ENCODE assay signal across 1 cellular context in the genomic region with DNA sequence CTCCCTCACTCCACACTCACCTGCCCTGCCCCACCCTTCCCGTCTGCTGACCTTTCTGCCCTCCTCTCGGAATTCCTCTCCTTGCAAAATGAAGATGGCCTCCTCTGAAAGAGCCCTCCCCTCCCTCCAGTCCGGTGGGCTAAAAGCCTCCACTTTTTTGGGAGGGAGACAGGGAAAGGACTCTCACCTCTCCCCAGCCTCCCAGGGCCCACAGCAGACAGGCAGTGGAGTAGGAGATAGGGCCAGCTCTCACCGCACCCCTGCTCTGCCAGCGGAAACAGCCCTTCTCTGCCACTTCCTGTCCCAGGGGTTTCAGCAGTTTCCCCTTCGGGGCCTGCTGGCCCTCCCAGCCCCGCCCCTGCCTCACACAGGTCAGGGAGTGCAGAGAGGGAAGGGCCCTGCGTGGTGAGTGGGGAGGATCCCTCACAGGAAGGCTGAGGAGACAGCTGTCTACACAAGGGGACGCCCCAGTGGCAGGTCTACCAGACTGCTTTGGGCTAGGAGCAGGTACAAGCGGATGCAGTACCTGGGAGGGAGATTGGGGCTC.
A peak's percentile ranks its signal among the peaks of the same experiment; 100 is the strongest.
TF ChIP-seq lines count a peak whose summit lies in the region.

No MANE protein-coding gene starts in this region.

TF ChIP-seq in K562, 482 proteins besides CTCF, POLR2A, EP300 and RAD21 (continued from another document and continues in another):
- TF ChIP-seq, protein P1, sequence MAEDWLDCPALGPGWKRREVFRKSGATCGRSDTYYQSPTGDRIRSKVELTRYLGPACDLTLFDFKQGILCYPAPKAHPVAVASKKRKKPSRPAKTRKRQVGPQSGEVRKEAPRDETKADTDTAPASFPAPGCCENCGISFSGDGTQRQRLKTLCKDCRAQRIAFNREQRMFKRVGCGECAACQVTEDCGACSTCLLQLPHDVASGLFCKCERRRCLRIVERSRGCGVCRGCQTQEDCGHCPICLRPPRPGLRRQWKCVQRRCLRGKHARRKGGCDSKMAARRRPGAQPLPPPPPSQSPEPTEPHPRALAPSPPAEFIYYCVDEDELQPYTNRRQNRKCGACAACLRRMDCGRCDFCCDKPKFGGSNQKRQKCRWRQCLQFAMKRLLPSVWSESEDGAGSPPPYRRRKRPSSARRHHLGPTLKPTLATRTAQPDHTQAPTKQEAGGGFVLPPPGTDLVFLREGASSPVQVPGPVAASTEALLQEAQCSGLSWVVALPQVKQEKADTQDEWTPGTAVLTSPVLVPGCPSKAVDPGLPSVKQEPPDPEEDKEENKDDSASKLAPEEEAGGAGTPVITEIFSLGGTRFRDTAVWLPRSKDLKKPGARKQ (CRISPR knock-in tag; IDR thresholded peaks at IDR 0.05): no peak
- TF ChIP-seq TCF15 (CRISPR knock-in tag; IDR thresholded peaks at IDR 0.05) (no peak), ARID4B (CRISPR knock-in tag; IDR thresholded peaks at IDR 0.05) (0 out of 2 replicates have a peak, but pooled peaks have one; percentile 37), ZNF140 (CRISPR knock-in tag; IDR thresholded peaks at IDR 0.05) (no peak), POLR2G (IDR thresholded peaks at IDR 0.05; ENCODE audit: low read depth, low read length) (peak; percentile 53; the same call in 1 of the 2 replicates), SAFB2 (IDR thresholded peaks at IDR 0.05; ENCODE audit: borderline replicate concordance, low read depth, low read length, severe bottlenecking) (no peak), ARID3A (IDR thresholded peaks at IDR 0.05; ENCODE audit: borderline replicate concordance, low read depth, low read length) (no peak), KLF13 (tag; IDR thresholded peaks at IDR 0.05; ENCODE audit: borderline replicate concordance, low read depth) (0 out of 2 replicates have a peak, but pooled peaks have one; percentile 28), TARDBP (IDR thresholded peaks at IDR 0.05) (no peak), DPF2 (IDR thresholded peaks at IDR 0.05) (peak; percentile 41; the same call in 1 of the 2 replicates), MAZ (CRISPR knock-in tag; conservative IDR thresholded peaks at IDR 0.05 in 1 of 2, IDR thresholded peaks at IDR 0.05 in 1 of 2) (peak in 1 of 2 experiments; percentile 89; a peak in 2 of 4 replicates), POLR2H (tag; IDR thresholded peaks at IDR 0.05; ENCODE audit: low read depth) (no peak), CREB5 (CRISPR knock-in tag; IDR thresholded peaks at IDR 0.05) (no peak), MEIS2 (IDR thresholded peaks at IDR 0.05; ENCODE audit: partially characterized antibody) (peak; percentile 10), FIP1L1 (IDR thresholded peaks at IDR 0.05; ENCODE audit: low read depth, low read length, poor library complexity, severe bottlenecking) (no peak), ILF3 (IDR thresholded peaks at IDR 0.05; ENCODE audit: borderline replicate concordance) (no peak), STAT5B (CRISPR knock-in tag; IDR thresholded peaks at IDR 0.05) (no peak), CREM (IDR thresholded peaks at IDR 0.05; ENCODE audit: low read depth) (peak; percentile 53), NR1H2 (CRISPR knock-in tag; IDR thresholded peaks at IDR 0.05) (no peak), NCOR1 (IDR thresholded peaks at IDR 0.05) (0 out of 2 replicates have a peak, but pooled peaks have one; percentile 21), RNF2 (IDR thresholded peaks at IDR 0.05) (0 out of 2 replicates have a peak, but pooled peaks have one; percentile 49)
- TF ChIP-seq, protein P2, sequence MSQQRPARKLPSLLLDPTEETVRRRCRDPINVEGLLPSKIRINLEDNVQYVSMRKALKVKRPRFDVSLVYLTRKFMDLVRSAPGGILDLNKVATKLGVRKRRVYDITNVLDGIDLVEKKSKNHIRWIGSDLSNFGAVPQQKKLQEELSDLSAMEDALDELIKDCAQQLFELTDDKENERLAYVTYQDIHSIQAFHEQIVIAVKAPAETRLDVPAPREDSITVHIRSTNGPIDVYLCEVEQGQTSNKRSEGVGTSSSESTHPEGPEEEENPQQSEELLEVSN (IDR thresholded peaks at IDR 0.05; ENCODE audit: borderline replicate concordance in 1 of 2, extremely low read depth in 1 of 2, insufficient read depth in 1 of 2, insufficient read length in 1 of 2, low read depth in 1 of 2, low read length in 1 of 2, poor library complexity in 1 of 2, severe bottlenecking in 1 of 2): peak in 1 of 2 experiments; percentile 20
- TF ChIP-seq, protein P3, sequence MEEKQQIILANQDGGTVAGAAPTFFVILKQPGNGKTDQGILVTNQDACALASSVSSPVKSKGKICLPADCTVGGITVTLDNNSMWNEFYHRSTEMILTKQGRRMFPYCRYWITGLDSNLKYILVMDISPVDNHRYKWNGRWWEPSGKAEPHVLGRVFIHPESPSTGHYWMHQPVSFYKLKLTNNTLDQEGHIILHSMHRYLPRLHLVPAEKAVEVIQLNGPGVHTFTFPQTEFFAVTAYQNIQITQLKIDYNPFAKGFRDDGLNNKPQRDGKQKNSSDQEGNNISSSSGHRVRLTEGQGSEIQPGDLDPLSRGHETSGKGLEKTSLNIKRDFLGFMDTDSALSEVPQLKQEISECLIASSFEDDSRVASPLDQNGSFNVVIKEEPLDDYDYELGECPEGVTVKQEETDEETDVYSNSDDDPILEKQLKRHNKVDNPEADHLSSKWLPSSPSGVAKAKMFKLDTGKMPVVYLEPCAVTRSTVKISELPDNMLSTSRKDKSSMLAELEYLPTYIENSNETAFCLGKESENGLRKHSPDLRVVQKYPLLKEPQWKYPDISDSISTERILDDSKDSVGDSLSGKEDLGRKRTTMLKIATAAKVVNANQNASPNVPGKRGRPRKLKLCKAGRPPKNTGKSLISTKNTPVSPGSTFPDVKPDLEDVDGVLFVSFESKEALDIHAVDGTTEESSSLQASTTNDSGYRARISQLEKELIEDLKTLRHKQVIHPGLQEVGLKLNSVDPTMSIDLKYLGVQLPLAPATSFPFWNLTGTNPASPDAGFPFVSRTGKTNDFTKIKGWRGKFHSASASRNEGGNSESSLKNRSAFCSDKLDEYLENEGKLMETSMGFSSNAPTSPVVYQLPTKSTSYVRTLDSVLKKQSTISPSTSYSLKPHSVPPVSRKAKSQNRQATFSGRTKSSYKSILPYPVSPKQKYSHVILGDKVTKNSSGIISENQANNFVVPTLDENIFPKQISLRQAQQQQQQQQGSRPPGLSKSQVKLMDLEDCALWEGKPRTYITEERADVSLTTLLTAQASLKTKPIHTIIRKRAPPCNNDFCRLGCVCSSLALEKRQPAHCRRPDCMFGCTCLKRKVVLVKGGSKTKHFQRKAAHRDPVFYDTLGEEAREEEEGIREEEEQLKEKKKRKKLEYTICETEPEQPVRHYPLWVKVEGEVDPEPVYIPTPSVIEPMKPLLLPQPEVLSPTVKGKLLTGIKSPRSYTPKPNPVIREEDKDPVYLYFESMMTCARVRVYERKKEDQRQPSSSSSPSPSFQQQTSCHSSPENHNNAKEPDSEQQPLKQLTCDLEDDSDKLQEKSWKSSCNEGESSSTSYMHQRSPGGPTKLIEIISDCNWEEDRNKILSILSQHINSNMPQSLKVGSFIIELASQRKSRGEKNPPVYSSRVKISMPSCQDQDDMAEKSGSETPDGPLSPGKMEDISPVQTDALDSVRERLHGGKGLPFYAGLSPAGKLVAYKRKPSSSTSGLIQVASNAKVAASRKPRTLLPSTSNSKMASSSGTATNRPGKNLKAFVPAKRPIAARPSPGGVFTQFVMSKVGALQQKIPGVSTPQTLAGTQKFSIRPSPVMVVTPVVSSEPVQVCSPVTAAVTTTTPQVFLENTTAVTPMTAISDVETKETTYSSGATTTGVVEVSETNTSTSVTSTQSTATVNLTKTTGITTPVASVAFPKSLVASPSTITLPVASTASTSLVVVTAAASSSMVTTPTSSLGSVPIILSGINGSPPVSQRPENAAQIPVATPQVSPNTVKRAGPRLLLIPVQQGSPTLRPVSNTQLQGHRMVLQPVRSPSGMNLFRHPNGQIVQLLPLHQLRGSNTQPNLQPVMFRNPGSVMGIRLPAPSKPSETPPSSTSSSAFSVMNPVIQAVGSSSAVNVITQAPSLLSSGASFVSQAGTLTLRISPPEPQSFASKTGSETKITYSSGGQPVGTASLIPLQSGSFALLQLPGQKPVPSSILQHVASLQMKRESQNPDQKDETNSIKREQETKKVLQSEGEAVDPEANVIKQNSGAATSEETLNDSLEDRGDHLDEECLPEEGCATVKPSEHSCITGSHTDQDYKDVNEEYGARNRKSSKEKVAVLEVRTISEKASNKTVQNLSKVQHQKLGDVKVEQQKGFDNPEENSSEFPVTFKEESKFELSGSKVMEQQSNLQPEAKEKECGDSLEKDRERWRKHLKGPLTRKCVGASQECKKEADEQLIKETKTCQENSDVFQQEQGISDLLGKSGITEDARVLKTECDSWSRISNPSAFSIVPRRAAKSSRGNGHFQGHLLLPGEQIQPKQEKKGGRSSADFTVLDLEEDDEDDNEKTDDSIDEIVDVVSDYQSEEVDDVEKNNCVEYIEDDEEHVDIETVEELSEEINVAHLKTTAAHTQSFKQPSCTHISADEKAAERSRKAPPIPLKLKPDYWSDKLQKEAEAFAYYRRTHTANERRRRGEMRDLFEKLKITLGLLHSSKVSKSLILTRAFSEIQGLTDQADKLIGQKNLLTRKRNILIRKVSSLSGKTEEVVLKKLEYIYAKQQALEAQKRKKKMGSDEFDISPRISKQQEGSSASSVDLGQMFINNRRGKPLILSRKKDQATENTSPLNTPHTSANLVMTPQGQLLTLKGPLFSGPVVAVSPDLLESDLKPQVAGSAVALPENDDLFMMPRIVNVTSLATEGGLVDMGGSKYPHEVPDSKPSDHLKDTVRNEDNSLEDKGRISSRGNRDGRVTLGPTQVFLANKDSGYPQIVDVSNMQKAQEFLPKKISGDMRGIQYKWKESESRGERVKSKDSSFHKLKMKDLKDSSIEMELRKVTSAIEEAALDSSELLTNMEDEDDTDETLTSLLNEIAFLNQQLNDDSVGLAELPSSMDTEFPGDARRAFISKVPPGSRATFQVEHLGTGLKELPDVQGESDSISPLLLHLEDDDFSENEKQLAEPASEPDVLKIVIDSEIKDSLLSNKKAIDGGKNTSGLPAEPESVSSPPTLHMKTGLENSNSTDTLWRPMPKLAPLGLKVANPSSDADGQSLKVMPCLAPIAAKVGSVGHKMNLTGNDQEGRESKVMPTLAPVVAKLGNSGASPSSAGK (IDR thresholded peaks at IDR 0.05): no peak
- TF ChIP-seq, protein P4, sequence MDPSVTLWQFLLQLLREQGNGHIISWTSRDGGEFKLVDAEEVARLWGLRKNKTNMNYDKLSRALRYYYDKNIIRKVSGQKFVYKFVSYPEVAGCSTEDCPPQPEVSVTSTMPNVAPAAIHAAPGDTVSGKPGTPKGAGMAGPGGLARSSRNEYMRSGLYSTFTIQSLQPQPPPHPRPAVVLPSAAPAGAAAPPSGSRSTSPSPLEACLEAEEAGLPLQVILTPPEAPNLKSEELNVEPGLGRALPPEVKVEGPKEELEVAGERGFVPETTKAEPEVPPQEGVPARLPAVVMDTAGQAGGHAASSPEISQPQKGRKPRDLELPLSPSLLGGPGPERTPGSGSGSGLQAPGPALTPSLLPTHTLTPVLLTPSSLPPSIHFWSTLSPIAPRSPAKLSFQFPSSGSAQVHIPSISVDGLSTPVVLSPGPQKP (CRISPR knock-in tag; IDR thresholded peaks at IDR 0.05): no peak
